ENCODE assay signal across 1 cellular context in the genomic region with DNA sequence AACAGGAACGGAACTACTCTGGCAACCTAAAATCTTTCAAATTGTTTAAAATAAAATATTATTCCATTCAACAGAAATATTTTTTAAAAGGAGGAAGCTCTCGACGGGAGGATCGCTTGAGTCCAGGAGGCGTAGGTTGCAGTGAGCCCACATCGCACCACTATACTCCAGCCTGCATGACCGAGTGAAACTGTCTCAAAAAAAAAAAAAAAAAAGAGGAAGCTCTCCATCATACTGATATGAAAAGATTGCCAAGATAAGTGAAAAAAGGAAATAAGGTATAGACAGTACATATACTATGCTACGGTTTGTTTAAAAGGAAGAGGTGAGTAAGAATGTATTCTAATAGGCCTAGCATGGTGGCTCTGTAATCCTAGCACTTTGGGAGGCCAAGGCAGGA.
TF ChIP-seq lines count a peak whose summit lies in the region.

No MANE protein-coding gene starts in this region.

TF ChIP-seq in GM23338, 12 proteins besides CTCF, POLR2A, EP300 and RAD21:
- TF ChIP-seq JUNB (IDR thresholded peaks at IDR 0.05; ENCODE audit: unreplicated experiment) (no peak), STAT1 (IDR thresholded peaks at IDR 0.05; ENCODE audit: unreplicated experiment) (no peak), ZNF331 (CRISPR knock-in tag; IDR thresholded peaks at IDR 0.05; ENCODE audit: low read depth) (no peak), EZH2phosphoT487 (IDR thresholded peaks at IDR 0.05; ENCODE audit: unreplicated experiment) (no peak)
- TF ChIP-seq, protein P1, sequence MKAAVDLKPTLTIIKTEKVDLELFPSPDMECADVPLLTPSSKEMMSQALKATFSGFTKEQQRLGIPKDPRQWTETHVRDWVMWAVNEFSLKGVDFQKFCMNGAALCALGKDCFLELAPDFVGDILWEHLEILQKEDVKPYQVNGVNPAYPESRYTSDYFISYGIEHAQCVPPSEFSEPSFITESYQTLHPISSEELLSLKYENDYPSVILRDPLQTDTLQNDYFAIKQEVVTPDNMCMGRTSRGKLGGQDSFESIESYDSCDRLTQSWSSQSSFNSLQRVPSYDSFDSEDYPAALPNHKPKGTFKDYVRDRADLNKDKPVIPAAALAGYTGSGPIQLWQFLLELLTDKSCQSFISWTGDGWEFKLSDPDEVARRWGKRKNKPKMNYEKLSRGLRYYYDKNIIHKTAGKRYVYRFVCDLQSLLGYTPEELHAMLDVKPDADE (IDR thresholded peaks at IDR 0.05) = no peak
- TF ChIP-seq, protein P2, sequence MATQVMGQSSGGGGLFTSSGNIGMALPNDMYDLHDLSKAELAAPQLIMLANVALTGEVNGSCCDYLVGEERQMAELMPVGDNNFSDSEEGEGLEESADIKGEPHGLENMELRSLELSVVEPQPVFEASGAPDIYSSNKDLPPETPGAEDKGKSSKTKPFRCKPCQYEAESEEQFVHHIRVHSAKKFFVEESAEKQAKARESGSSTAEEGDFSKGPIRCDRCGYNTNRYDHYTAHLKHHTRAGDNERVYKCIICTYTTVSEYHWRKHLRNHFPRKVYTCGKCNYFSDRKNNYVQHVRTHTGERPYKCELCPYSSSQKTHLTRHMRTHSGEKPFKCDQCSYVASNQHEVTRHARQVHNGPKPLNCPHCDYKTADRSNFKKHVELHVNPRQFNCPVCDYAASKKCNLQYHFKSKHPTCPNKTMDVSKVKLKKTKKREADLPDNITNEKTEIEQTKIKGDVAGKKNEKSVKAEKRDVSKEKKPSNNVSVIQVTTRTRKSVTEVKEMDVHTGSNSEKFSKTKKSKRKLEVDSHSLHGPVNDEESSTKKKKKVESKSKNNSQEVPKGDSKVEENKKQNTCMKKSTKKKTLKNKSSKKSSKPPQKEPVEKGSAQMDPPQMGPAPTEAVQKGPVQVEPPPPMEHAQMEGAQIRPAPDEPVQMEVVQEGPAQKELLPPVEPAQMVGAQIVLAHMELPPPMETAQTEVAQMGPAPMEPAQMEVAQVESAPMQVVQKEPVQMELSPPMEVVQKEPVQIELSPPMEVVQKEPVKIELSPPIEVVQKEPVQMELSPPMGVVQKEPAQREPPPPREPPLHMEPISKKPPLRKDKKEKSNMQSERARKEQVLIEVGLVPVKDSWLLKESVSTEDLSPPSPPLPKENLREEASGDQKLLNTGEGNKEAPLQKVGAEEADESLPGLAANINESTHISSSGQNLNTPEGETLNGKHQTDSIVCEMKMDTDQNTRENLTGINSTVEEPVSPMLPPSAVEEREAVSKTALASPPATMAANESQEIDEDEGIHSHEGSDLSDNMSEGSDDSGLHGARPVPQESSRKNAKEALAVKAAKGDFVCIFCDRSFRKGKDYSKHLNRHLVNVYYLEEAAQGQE (IDR thresholded peaks at IDR 0.05; ENCODE audit: unreplicated experiment) = no peak
TF ChIP-seq in GM23338: peak in this region for 0.
